Comparison of ENCODE assay signal across 8 cellular contexts in the genomic region with DNA sequence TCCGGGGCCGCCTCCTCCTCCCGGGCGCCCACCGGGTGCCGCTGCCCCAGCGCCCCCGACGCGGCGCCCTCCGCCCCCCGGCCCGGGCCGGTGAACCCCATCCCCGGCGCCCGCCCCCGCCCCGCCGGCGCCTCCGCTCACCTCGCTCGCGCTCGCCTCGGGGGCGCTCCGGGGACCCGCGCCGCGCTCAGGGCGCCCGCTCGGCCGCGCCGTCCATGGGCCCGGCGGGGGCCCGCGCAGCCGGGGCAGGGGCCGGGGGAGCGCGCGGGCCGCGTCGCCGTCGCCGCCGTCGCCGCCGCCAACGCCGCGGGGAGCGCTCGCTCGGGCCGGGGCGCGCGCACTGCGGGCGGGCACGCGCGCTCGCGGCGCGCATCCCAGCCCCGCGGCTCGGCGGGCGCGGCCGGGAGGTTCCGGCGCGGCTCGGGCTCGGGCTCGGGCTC. TPM values are rescaled to one million over a fixed set of nuclear protein-coding genes. Genes with fewer than 3 reads are reported as not detected.
DNase-seq lines count a peak whose midpoint lies in the region; ATAC-seq and TF ChIP-seq lines count a peak whose summit lies in the region.

No MANE protein-coding gene starts in this region.

- H3K27me3 Mint-ChIP-seq in chondrocyte (ENCODE audit: low read depth) (no peaks in the 10 kb centered on the region), endothelial cell (ENCODE audit: unreplicated experiment) (peaks cover 15% of the 10 kb centered on the region)

- no peak overlapping the region for H3K4me3 Mint-ChIP-seq in chondrocyte (ENCODE audit: unreplicated experiment)
- no peak overlapping the region for H3K4me3 Mint-ChIP-seq in endothelial cell (ENCODE audit: unreplicated experiment)

- H3K9ac ChIP-seq in ES-I3 (ENCODE audit: low read depth, low read length), result peak overlapping the region; percentile 54; the same call in 1 of the 2 replicates
- H3K9ac ChIP-seq in skeletal muscle tissue (ENCODE audit: low read depth in 1 of 3, low read length in 3 of 3), result peak overlapping the region in 2 of 3 donors; percentile 78 to 83

- TF ChIP-seq CTCF in Panc1 (IDR thresholded peaks at IDR 0.05) (no peak), chondrocyte (IDR thresholded peaks at IDR 0.05) (no peak), endothelial cell (IDR thresholded peaks at IDR 0.05; ENCODE audit: unreplicated experiment) (no peak)

- intact Hi-C loops in Panc1 (cut with micrococcal nuclease; ENCODE audit: unreplicated experiment) (no loop called here), right cardiac atrium (cut with DNase I) (loop anchor here in 2 of 4 donors (5.0 kb wide), 1 partner anchor 369 kb away; no protein-coding TSS in a partner anchor)

- H3K9me3 ChIP-seq in ES-I3 (ENCODE audit: control insufficient read depth, insufficient read depth, low read length) (no peaks in the 10 kb centered on the region), Panc1 (ENCODE audit: control insufficient read depth, insufficient read depth, low read depth, low read length) (no peaks in the 10 kb centered on the region), right cardiac atrium (ENCODE audit: control insufficient read depth, low read length) (no peaks in the 10 kb centered on the region), skeletal muscle tissue (ENCODE audit: control insufficient read depth in 3 of 3, low read length in 3 of 3) (no peaks in the 10 kb centered on the region)

- H3K4me1 ChIP-seq in ES-I3 (ENCODE audit: insufficient read depth, low read length), result peaks cover 6% of the 10 kb centered on the region; the same call in 1 of the 2 replicates
- peaks cover 21% of the 10 kb centered on the region for H3K4me1 ChIP-seq in Panc1 (ENCODE audit: control insufficient read depth, insufficient read depth, low read length)
- H3K4me1 ChIP-seq in right cardiac atrium (ENCODE audit: control insufficient read depth, insufficient read depth, low read length), result no peaks in the 10 kb centered on the region
- peaks cover 21 to 57% (median 57%) of the 10 kb centered on the region in 3 donors for H3K4me1 ChIP-seq in skeletal muscle tissue (ENCODE audit: control insufficient read depth in 3 of 3, insufficient read depth in 3 of 3, low read length in 3 of 3)

- H3K9me3 Mint-ChIP-seq in chondrocyte (ENCODE audit: low read depth) (no peaks in the 10 kb centered on the region), endothelial cell (ENCODE audit: unreplicated experiment) (no peaks in the 10 kb centered on the region)

- no peak overlapping the region for H3K27ac Mint-ChIP-seq in chondrocyte (ENCODE audit: unreplicated experiment)
- H3K27ac Mint-ChIP-seq in endothelial cell (ENCODE audit: unreplicated experiment), result no peak overlapping the region

- no peaks in the 10 kb centered on the region; the same call in 1 of the 2 replicates for H3K27me3 ChIP-seq in Panc1 (ENCODE audit: control insufficient read depth, insufficient read depth, low read length)
- no peaks in the 10 kb centered on the region for H3K27me3 ChIP-seq in right cardiac atrium (ENCODE audit: control insufficient read depth, insufficient read depth)
- peaks cover 0 to 4% (median 0%) of the 10 kb centered on the region in 3 donors for H3K27me3 ChIP-seq in skeletal muscle tissue (ENCODE audit: control insufficient read depth in 3 of 3, insufficient read depth in 3 of 3, low read length in 3 of 3)

- in situ Hi-C loops in Panc1 (cut with HindIII; ENCODE audit: low pct_unique_long_range_greater_than_20kb, low sequenced_read_pairs), result no loop called here

- BruUV-seq in Panc1 (replicated peaks; lab: Mats Ljungman, UMichigan), result no TSS peak

- DNase-seq in Panc1 (ENCODE audit: low read depth, low spot score), result no peak
- no peak for DNase-seq in right cardiac atrium
- no peak for DNase-seq in NCI-H1092 treated with DMSO at 0.1 percent for 48 hours (lab: John Stamatoyannopoulos, UW)
- no peak for DNase-seq in chondrocyte (ENCODE audit: low spot score)
- DNase-seq in activated CD4-positive, alpha-beta T cell treated with anti-CD3 and anti-CD28 coated beads, Interleukin-2, amount 50 U/mL, for 4 hours, result no peak
- no peak for DNase-seq in endothelial cell (ENCODE audit: low spot score)

- CTCF ChIA-PET in Panc1 (lab: Charles Lee), result interaction anchor here (0.6 to 0.7 kb wide), 2 partner anchors 12 to 25 kb away, joined by 3 to 5 read pairs; no protein-coding TSS in a partner anchor

- H3K36me3 Mint-ChIP-seq in chondrocyte (ENCODE audit: low read depth) (no peaks in the 10 kb centered on the region), endothelial cell (ENCODE audit: low read depth, unreplicated experiment) (no peaks in the 10 kb centered on the region)

- H3K4me3 ChIP-seq in Panc1 (ENCODE audit: low read depth in 2 of 2, low read length in 2 of 2), result peak overlapping the region; percentile 40 to 56; a peak in 3 of 4 replicates
- H3K4me3 ChIP-seq in right cardiac atrium (ENCODE audit: low read length), result peak overlapping the region; percentile 93
- peak overlapping the region in 2 of 3 donors; percentile 62 to 75 for H3K4me3 ChIP-seq in skeletal muscle tissue (ENCODE audit: low read length in 3 of 3)

- 1% methylated on average over 87 of the region's 91 CpGs for WGBS in right cardiac atrium

- H3K36me3 ChIP-seq in ES-I3 (ENCODE audit: insufficient read depth, low read length) (no peaks in the 10 kb centered on the region), Panc1 (ENCODE audit: control insufficient read depth, insufficient read depth, low read length) (no peaks in the 10 kb centered on the region), skeletal muscle tissue (ENCODE audit: control insufficient read depth in 3 of 3, insufficient read depth in 3 of 3, low read length in 3 of 3) (no peaks in the 10 kb centered on the region)

- no peak overlapping the region for H3K27ac ChIP-seq in Panc1 (ENCODE audit: low read length)
- no peak overlapping the region for H3K27ac ChIP-seq in right cardiac atrium (ENCODE audit: low read length)
- H3K27ac ChIP-seq in skeletal muscle tissue (ENCODE audit: low read depth, low read length), result peak overlapping the region; percentile 73

- ATAC-seq in Panc1 (no peak), right cardiac atrium (no peak)

- POLR2A ChIA-PET in Panc1 (lab: Charles Lee), result no interaction called here

- peaks cover 28% of the 10 kb centered on the region for H3K4me1 Mint-ChIP-seq in chondrocyte (ENCODE audit: low read depth)
- H3K4me1 Mint-ChIP-seq in endothelial cell (ENCODE audit: unreplicated experiment), result peaks cover 4% of the 10 kb centered on the region

RNA-seq across cellular contexts. Expression of gene DUSP8, which starts 0.3 kb away (rescaled TPM):
- total RNA-seq in Panc1 (2021; ENCODE audit: unreplicated experiment) (5.5 TPM), right cardiac atrium (10 to 100 TPM; 10.1 to 15.6 (median 12.3) TPM), skeletal muscle tissue (0.52 TPM), chondrocyte (6.9 to 12.6 TPM (median 12.1 TPM) in 3 replicates), endothelial cell (ENCODE audit: unreplicated experiment) (2.2 TPM)
- polyA plus RNA-seq in Panc1 (2012; ENCODE audit: insufficient read length), result 8.9 TPM
- polyA plus RNA-seq in right cardiac atrium, result 13.3 TPM

RNA-seq across cellular contexts. Expression of gene KRTAP5-1, which starts 13.3 kb away (rescaled TPM):
- not detected for total RNA-seq in Panc1 (2021; ENCODE audit: unreplicated experiment)
- 1.0 TPM for polyA plus RNA-seq in Panc1 (2012; ENCODE audit: insufficient read length)
- total RNA-seq in right cardiac atrium, result not detected
- polyA plus RNA-seq in right cardiac atrium, result not detected
- not detected for total RNA-seq in skeletal muscle tissue
- not detected in 3 replicates for total RNA-seq in chondrocyte
- total RNA-seq in endothelial cell (ENCODE audit: unreplicated experiment), result not detected

RNA-seq across cellular contexts. Expression of gene KRTAP5-2, which starts 26.3 kb away (rescaled TPM):
- total RNA-seq in Panc1 (2021; ENCODE audit: unreplicated experiment), result not detected
- polyA plus RNA-seq in Panc1 (2012; ENCODE audit: insufficient read length), result not detected
- not detected for total RNA-seq in right cardiac atrium
- not detected for polyA plus RNA-seq in right cardiac atrium
- total RNA-seq in skeletal muscle tissue, result not detected
- not detected in 3 replicates for total RNA-seq in chondrocyte
- not detected for total RNA-seq in endothelial cell (ENCODE audit: unreplicated experiment)

RNA-seq across cellular contexts. Expression of gene KRTAP5-3, which starts 36.5 kb away (rescaled TPM):
- total RNA-seq in Panc1 (2021; ENCODE audit: unreplicated experiment), result not detected
- not detected for polyA plus RNA-seq in Panc1 (2012; ENCODE audit: insufficient read length)
- not detected for total RNA-seq in right cardiac atrium
- polyA plus RNA-seq in right cardiac atrium, result not detected
- not detected for total RNA-seq in skeletal muscle tissue
- total RNA-seq in chondrocyte, result not detected in 3 replicates
- total RNA-seq in endothelial cell (ENCODE audit: unreplicated experiment), result not detected

RNA-seq across cellular contexts. Expression of gene KRTAP5-4, which starts 50.2 kb away (rescaled TPM):
- total RNA-seq in Panc1 (2021; ENCODE audit: unreplicated experiment) (not detected), right cardiac atrium (not detected), skeletal muscle tissue (not detected), chondrocyte (not detected in 3 replicates), endothelial cell (ENCODE audit: unreplicated experiment) (not detected)
- not detected for polyA plus RNA-seq in Panc1 (2012; ENCODE audit: insufficient read length)
- polyA plus RNA-seq in right cardiac atrium, result not detected
